Comparison of ENCODE assay signal across 18 cellular contexts in genomic region chr2:10591207-10591606, GRCh38.
DNase-seq lines count a peak whose midpoint lies in the region; ATAC-seq, FAIRE-seq and TF ChIP-seq lines count a peak whose summit lies in the region.
"Had no signal": no experiment of that assay in that cellular context is flagged by ENCODE, and none has a peak within 500 bp of the region (broad histone marks: within the 10 kb centered on the region; RNA-seq: fewer than 3 reads in every experiment).

No MANE protein-coding gene starts in this region.

- intact Hi-C loops in prostate gland (cut with DNase I): no loop called here
- intact Hi-C loops in left ventricle myocardium inferior (cut with micrococcal nuclease): no loop called here

- no peak overlapping the region for H2BK15ac ChIP-seq in mesendoderm (replicated peaks; ENCODE audit: low read depth)

- H3K9me3 Mint-ChIP-seq in GM23338: peaks cover 4% of the 10 kb centered on the region; the same call in 2 of the 3 replicates
- no peaks in the 10 kb centered on the region for H3K9me3 Mint-ChIP-seq in chondrocyte (ENCODE audit: low read depth)
- H3K9me3 Mint-ChIP-seq: CD8-positive, alpha-beta T cell; memory B cell had no signal

- no peak overlapping the region for H2BK5ac ChIP-seq in mesendoderm (ENCODE audit: low read length)

- WGBS in mesendoderm (ENCODE audit: extremely low coverage, insufficient coverage, low lambda C conversion rate): no CpG with 5 or more reads among the region's 6 CpGs
- 66% methylated on average over 6 of the region's 6 CpGs for WGBS in prostate gland

- H3K36me3 ChIP-seq in GM23338 (ENCODE audit: insufficient read depth): peaks cover 3% of the 10 kb centered on the region; the same call in 1 of the 2 replicates
- H3K36me3 ChIP-seq in mesendoderm (ENCODE audit: control insufficient read depth, insufficient read depth, low read length): peaks cover 4% of the 10 kb centered on the region
- H3K36me3 ChIP-seq in prostate gland: no peaks in the 10 kb centered on the region
- H3K36me3 ChIP-seq in left ventricle myocardium inferior: peaks cover 62% of the 10 kb centered on the region

- H2BK120ac ChIP-seq in mesendoderm (ENCODE audit: low read depth, low read length): no peak overlapping the region

- H3K4me1 Mint-ChIP-seq in GM23338 (no peaks in the 10 kb centered on the region), chondrocyte (ENCODE audit: low read depth) (peaks cover 34% of the 10 kb centered on the region)
- H3K4me1 Mint-ChIP-seq: memory B cell had no signal

- H3K36me3 Mint-ChIP-seq in GM23338 (ENCODE audit: low read depth): peaks cover 55% of the 10 kb centered on the region
- H3K36me3 Mint-ChIP-seq in chondrocyte (ENCODE audit: low read depth): peaks cover 25% of the 10 kb centered on the region

- no peak overlapping the region for H2AFZ ChIP-seq in GM23338

- H3K56ac ChIP-seq in mesendoderm (ENCODE audit: low read length): no peak overlapping the region

- no peaks in the 10 kb centered on the region for H3K9me3 ChIP-seq in prostate gland
- H3K9me3 ChIP-seq in left ventricle myocardium inferior (replicated peaks): no peaks in the 10 kb centered on the region

- H3K9me2 ChIP-seq in GM23338 (ENCODE audit: insufficient read depth): no peaks in the 10 kb centered on the region

- H3K4me3 Mint-ChIP-seq in GM23338 (no peak overlapping the region), chondrocyte (ENCODE audit: unreplicated experiment) (no peak overlapping the region)
- H3K4me3 Mint-ChIP-seq: CD8-positive, alpha-beta T cell; memory B cell had no signal

- no peaks in the 10 kb centered on the region for H3F3A ChIP-seq in GM23338 (replicated peaks; ENCODE audit: low read depth)

- no peaks in the 10 kb centered on the region for H3K27me3 Mint-ChIP-seq in GM23338 (ENCODE audit: insufficient read depth, low read depth, poor library complexity)
- H3K27me3 Mint-ChIP-seq in chondrocyte (ENCODE audit: low read depth): no peaks in the 10 kb centered on the region
- H3K27me3 Mint-ChIP-seq: memory B cell had no signal

- H3K23ac ChIP-seq in mesendoderm (ENCODE audit: low read length): no peak overlapping the region

- H3K79me1 ChIP-seq in mesendoderm (ENCODE audit: low read length): no peaks in the 10 kb centered on the region

- H3K27me3 ChIP-seq in GM23338 (ENCODE audit: insufficient read depth) (no peaks in the 10 kb centered on the region), mesendoderm (ENCODE audit: insufficient read depth, low read length, poor library complexity) (no peaks in the 10 kb centered on the region), prostate gland (replicated peaks; ENCODE audit: insufficient read depth) (no peaks in the 10 kb centered on the region), left ventricle myocardium inferior (ENCODE audit: low read depth) (no peaks in the 10 kb centered on the region)
- H3K27me3 ChIP-seq: foreskin keratinocyte had no signal

- no peak for TF ChIP-seq POLR2A in NB4 (IDR thresholded peaks at IDR 0.05; ENCODE audit: extremely low read depth, insufficient read length)
- no peak for TF ChIP-seq POLR2A in prostate gland (IDR thresholded peaks at IDR 0.05)

- no peak for FAIRE-seq in HTR-8/SVneo (lab: Jason Lieb, UNC)
- FAIRE-seq: RCC 7860 had no signal

- H3K4me3 ChIP-seq in GM23338 (no peak overlapping the region), NB4 (ENCODE audit: low read depth, low read length) (no peak overlapping the region), mesendoderm (ENCODE audit: low read length) (no peak overlapping the region), prostate gland (no peak overlapping the region), left ventricle myocardium inferior (no peak overlapping the region)

- H3K4me2 ChIP-seq in GM23338: no peak overlapping the region
- no peak overlapping the region for H3K4me2 ChIP-seq in mesendoderm (ENCODE audit: low read length)

- no peaks in the 10 kb centered on the region for H3K79me2 ChIP-seq in GM23338 (replicated peaks; ENCODE audit: insufficient read depth)
- no peaks in the 10 kb centered on the region for H3K79me2 ChIP-seq in mesendoderm (ENCODE audit: control insufficient read depth, insufficient read depth, low read length)

- H4K5ac ChIP-seq in mesendoderm (ENCODE audit: low read length): no peak overlapping the region

- 0 out of 2 replicates have a peak, but pooled peaks cover 5% of the 10 kb centered on the region for H4K20me1 ChIP-seq in GM23338 (replicated peaks; ENCODE audit: insufficient read depth)

- no peak for TF ChIP-seq CTCF in GM23338 (conservative IDR thresholded peaks at IDR 0.05; ENCODE audit: low read depth in 2 of 2)
- no peak for TF ChIP-seq CTCF in NB4 (IDR thresholded peaks at IDR 0.05; ENCODE audit: low read depth, low read length)
- no peak for TF ChIP-seq CTCF in chondrocyte (IDR thresholded peaks at IDR 0.05)
- no peak for TF ChIP-seq CTCF in prostate gland (IDR thresholded peaks at IDR 0.05)
- TF ChIP-seq CTCF in left ventricle myocardium inferior (IDR thresholded peaks at IDR 0.05; ENCODE audit: borderline replicate concordance): no peak

- no peaks in the 10 kb centered on the region for H3K4me1 ChIP-seq in GM23338 (ENCODE audit: insufficient read depth)
- no peaks in the 10 kb centered on the region for H3K4me1 ChIP-seq in mesendoderm (ENCODE audit: control insufficient read depth, low read depth, low read length)
- no peaks in the 10 kb centered on the region for H3K4me1 ChIP-seq in prostate gland (replicated peaks)
- peaks cover 7% of the 10 kb centered on the region for H3K4me1 ChIP-seq in left ventricle myocardium inferior
- H3K4me1 ChIP-seq: foreskin keratinocyte had no signal

- peak; percentile 45; the same call in 2 of the 3 replicates for ATAC-seq in GM23338
- ATAC-seq: CD8-positive, alpha-beta T cell; foreskin keratinocyte; stimulated activated naive CD8-positive, alpha-beta T cell treated with anti-CD3 and anti-CD28 coated beads, Interleukin-15, Interleukin-2, amounts not matched to agents 100 U/mL and 50 U/mL, for 24 hours had no signal

- peak overlapping the region; percentile 39; the same call in 1 of the 2 replicates for H3K27ac ChIP-seq in GM23338 (ENCODE audit: low read depth)
- no peak overlapping the region for H3K27ac ChIP-seq in mesendoderm (ENCODE audit: low read depth, low read length)
- peak overlapping the region in 1 of 2 donors; percentile 7 for H3K27ac ChIP-seq in prostate gland
- H3K27ac ChIP-seq in left ventricle myocardium inferior (replicated peaks): no peak overlapping the region
- H3K27ac ChIP-seq: foreskin keratinocyte had no signal

- no peak overlapping the region for H3K18ac ChIP-seq in mesendoderm (ENCODE audit: low read length)

- H3K4ac ChIP-seq in mesendoderm (ENCODE audit: low read depth, low read length): no peak overlapping the region

- H4K8ac ChIP-seq in mesendoderm (ENCODE audit: low read depth, low read length): no peak overlapping the region

- no peak overlapping the region for H2AK5ac ChIP-seq in mesendoderm (ENCODE audit: low read length)

- DNase-seq in GM23338 (ENCODE audit: low spot score) (no peak), NB4 (ENCODE audit: low read depth) (peak; percentile 31), chondrocyte (ENCODE audit: low spot score) (no peak), mesendoderm (peak; percentile 33), dermis blood vessel endothelial cell (no peak), prostate gland (ENCODE audit: low spot score) (no peak), HTR-8/SVneo (ENCODE audit: insufficient read length, low spot score) (no peak), left ventricle myocardium inferior (no peak)
- DNase-seq: activated T-cell treated with anti-CD3 and anti-CD28 coated beads for 4 hours; amygdala; CD8-positive, alpha-beta T cell; foreskin keratinocyte; NCI-H1417; NCI-H510A; stimulated activated naive CD8-positive, alpha-beta T cell treated with anti-CD3 and anti-CD28 coated beads, Interleukin-15, Interleukin-2, amounts not matched to agents 100 U/mL and 50 U/mL, for 24 hours; T-helper 1 cell had no signal

- H3K27ac Mint-ChIP-seq in GM23338: peak overlapping the region; percentile 22; the same call in 1 of the 2 replicates
- H3K27ac Mint-ChIP-seq in chondrocyte (ENCODE audit: unreplicated experiment): peak overlapping the region; percentile 80
- H3K27ac Mint-ChIP-seq: CD8-positive, alpha-beta T cell; memory B cell had no signal

- H3K9ac ChIP-seq in mesendoderm (ENCODE audit: low read length): no peak overlapping the region

TF ChIP-seq in GM23338, 12 proteins besides CTCF, POLR2A, EP300 and RAD21 (continues in another document):
- TF ChIP-seq STAT1 (IDR thresholded peaks at IDR 0.05; ENCODE audit: unreplicated experiment) (no peak), POLR2AphosphoS5 (IDR thresholded peaks at IDR 0.05; ENCODE audit: low read depth) (no peak), ZNF114 (CRISPR knock-in tag; IDR thresholded peaks at IDR 0.05) (no peak), JUNB (IDR thresholded peaks at IDR 0.05; ENCODE audit: unreplicated experiment) (no peak), ZNF331 (CRISPR knock-in tag; IDR thresholded peaks at IDR 0.05; ENCODE audit: low read depth) (no peak), CREB1 (CRISPR knock-in tag; IDR thresholded peaks at IDR 0.05; ENCODE audit: low read depth) (no peak)
- TF ChIP-seq, protein P1, sequence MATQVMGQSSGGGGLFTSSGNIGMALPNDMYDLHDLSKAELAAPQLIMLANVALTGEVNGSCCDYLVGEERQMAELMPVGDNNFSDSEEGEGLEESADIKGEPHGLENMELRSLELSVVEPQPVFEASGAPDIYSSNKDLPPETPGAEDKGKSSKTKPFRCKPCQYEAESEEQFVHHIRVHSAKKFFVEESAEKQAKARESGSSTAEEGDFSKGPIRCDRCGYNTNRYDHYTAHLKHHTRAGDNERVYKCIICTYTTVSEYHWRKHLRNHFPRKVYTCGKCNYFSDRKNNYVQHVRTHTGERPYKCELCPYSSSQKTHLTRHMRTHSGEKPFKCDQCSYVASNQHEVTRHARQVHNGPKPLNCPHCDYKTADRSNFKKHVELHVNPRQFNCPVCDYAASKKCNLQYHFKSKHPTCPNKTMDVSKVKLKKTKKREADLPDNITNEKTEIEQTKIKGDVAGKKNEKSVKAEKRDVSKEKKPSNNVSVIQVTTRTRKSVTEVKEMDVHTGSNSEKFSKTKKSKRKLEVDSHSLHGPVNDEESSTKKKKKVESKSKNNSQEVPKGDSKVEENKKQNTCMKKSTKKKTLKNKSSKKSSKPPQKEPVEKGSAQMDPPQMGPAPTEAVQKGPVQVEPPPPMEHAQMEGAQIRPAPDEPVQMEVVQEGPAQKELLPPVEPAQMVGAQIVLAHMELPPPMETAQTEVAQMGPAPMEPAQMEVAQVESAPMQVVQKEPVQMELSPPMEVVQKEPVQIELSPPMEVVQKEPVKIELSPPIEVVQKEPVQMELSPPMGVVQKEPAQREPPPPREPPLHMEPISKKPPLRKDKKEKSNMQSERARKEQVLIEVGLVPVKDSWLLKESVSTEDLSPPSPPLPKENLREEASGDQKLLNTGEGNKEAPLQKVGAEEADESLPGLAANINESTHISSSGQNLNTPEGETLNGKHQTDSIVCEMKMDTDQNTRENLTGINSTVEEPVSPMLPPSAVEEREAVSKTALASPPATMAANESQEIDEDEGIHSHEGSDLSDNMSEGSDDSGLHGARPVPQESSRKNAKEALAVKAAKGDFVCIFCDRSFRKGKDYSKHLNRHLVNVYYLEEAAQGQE (IDR thresholded peaks at IDR 0.05; ENCODE audit: unreplicated experiment): no peak

Comparison
In these comparisons a context has a peak if more than half of its experiments do, and no peak if none do; other contexts are left out.
1. DNase-seq: peak in NB4 (single experiment) and mesendoderm (single experiment); none in GM23338 (single experiment), chondrocyte (single experiment), dermis blood vessel endothelial cell (single experiment), prostate gland (single experiment), HTR-8/SVneo (single experiment) and left ventricle myocardium inferior (single experiment).